In genomic region chr6:137121401-137121997, GRCh38 we compare ENCODE assay signal across 1 cellular context.
A peak's percentile ranks its signal among the peaks of the same experiment; 100 is the strongest.
TF ChIP-seq lines count a peak whose summit lies in the region.

No MANE protein-coding gene starts in this region.

TF ChIP-seq in GM12878, 131 proteins besides CTCF, POLR2A, EP300 and RAD21 (continued from another document):
- TF ChIP-seq EZH2 (IDR thresholded peaks at IDR 0.05; ENCODE audit: borderline replicate concordance, control insufficient read depth, low read depth, low read length) = no peak
- TF ChIP-seq SMC3 (IDR thresholded peaks at IDR 0.05; ENCODE audit: borderline replicate concordance, low read length) = peak; percentile 21; the same call in 1 of the 2 replicates
- no peak for TF ChIP-seq PAX5 (IDR thresholded peaks at IDR 0.05; ENCODE audit: borderline replicate concordance, low read depth, low read length)
- 0 out of 2 replicates have a peak, but pooled peaks have one; percentile 5 for TF ChIP-seq RUNX3 (IDR thresholded peaks at IDR 0.05; ENCODE audit: low read length)
- peak; percentile 67; the same call in 1 of the 2 replicates for TF ChIP-seq MLLT1 (IDR thresholded peaks at IDR 0.05)
- TF ChIP-seq ELK1 (IDR thresholded peaks at IDR 0.05; ENCODE audit: low read depth, low read length) = no peak
- TF ChIP-seq ZBTB40 (IDR thresholded peaks at IDR 0.05; ENCODE audit: borderline replicate concordance) = peak; percentile 7; the same call in 1 of the 2 replicates
- TF ChIP-seq NBN (IDR thresholded peaks at IDR 0.05) = 0 out of 2 replicates have a peak, but pooled peaks have one; percentile 26
- 0 out of 2 replicates have a peak, but pooled peaks have one; percentile 9 for TF ChIP-seq ASH2L (IDR thresholded peaks at IDR 0.05; ENCODE audit: borderline replicate concordance, low read depth)
- no peak for TF ChIP-seq PRDM15 (CRISPR knock-in tag; IDR thresholded peaks at IDR 0.05)
